10 cellular contexts compared by ENCODE assay signal in the genomic region with DNA sequence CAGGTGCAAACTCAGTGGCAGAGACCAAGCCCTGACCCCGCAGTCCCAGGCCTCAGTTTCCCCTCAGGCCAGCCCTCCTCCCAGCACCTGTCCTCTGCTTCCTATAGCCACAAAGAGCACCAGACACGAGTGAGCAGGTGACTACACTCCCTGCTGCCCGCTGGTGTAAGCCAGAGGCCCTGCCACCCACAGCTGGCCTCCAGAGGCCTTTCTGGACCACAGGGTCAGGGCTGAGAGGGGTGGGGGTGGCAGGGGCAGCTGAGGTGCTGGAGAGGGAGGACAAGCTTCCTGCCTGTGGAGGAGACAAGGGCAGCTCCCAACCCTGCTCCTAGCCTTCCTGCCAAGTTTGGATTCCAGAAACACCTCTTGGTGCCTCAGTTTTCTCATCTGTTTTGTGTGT. TPM values are rescaled to one million over a fixed set of nuclear protein-coding genes. Genes with fewer than 3 reads are reported as not detected.
DNase-seq lines count a peak whose midpoint lies in the region; ATAC-seq and TF ChIP-seq lines count a peak whose summit lies in the region.
"Had no signal": no experiment of that assay in that cellular context is flagged by ENCODE, and none has a peak within 500 bp of the region (broad histone marks: within the 10 kb centered on the region; RNA-seq: fewer than 3 reads in every experiment).

No MANE protein-coding gene starts in this region.

- H3K36me3 ChIP-seq in SJCRH30 (no peaks in the 10 kb centered on the region), gastroesophageal sphincter (no peaks in the 10 kb centered on the region), sigmoid colon (no peaks in the 10 kb centered on the region)

- ATAC-seq in gastroesophageal sphincter: no peak

- TF ChIP-seq POLR2A in gastroesophageal sphincter (IDR thresholded peaks at IDR 0.05) (no peak), sigmoid colon (IDR thresholded peaks at IDR 0.05) (no peak)

- no peak; the same call in 1 of the 2 replicates for TF ChIP-seq CTCF in AG10803 (conservative IDR thresholded peaks at IDR 0.05; ENCODE audit: low read length)
- TF ChIP-seq CTCF in gastroesophageal sphincter (IDR thresholded peaks at IDR 0.05): no peak
- TF ChIP-seq CTCF in sigmoid colon (IDR thresholded peaks at IDR 0.05): no peak

- intact Hi-C loops in sigmoid colon (cut with DNase I): no loop called here

- TF ChIP-seq EP300 in gastroesophageal sphincter (IDR thresholded peaks at IDR 0.05) (no peak), sigmoid colon (IDR thresholded peaks at IDR 0.05) (no peak)

- H3K4me1 ChIP-seq in SJCRH30: peaks cover 38% of the 10 kb centered on the region
- H3K4me1 ChIP-seq in gastroesophageal sphincter: peaks cover 4 to 68% (median 36%) of the 10 kb centered on the region in 3 donors
- H3K4me1 ChIP-seq in sigmoid colon: peaks cover 0 to 42% (median 39%) of the 10 kb centered on the region in 4 donors

- H3K4me3 ChIP-seq in AG10803 (ENCODE audit: low read length) (peak overlapping the region; percentile 20), SJCRH30 (peak overlapping the region; percentile 62), gastroesophageal sphincter (peak overlapping the region in 1 of 2 donors; percentile 33), sigmoid colon (peak overlapping the region in 1 of 4 donors; percentile 11)

- DNase-seq in AG10803 (ENCODE audit: low read depth) (peak; percentile 62), SJCRH30 (peak; percentile 80 to 87), sigmoid colon (no peak), SKM-1 (lab: John Stamatoyannopoulos, UW; ENCODE audit: unreplicated experiment) (no peak), SIG-M5 treated with dmso at 0.1 percent for 504 hours (lab: John Stamatoyannopoulos, UW; ENCODE audit: unreplicated experiment) (no peak), CD1c-positive myeloid dendritic cell (ENCODE audit: extremely low spot score) (no peak)
- no peak for DNase-seq in activated CD4-positive, alpha-beta T cell treated with anti-CD3 and anti-CD28 coated beads for 4 hours
- DNase-seq: CD4-positive, CD25-positive, alpha-beta regulatory T cell had no signal

- WGBS in gastroesophageal sphincter (ENCODE audit: low coverage in 1 of 2), 2 donors: 35% methylated on average over 2 of the region's 3 CpGs; no CpG with 5 or more reads in 1 of the 2 donors
- 47 to 77% methylated on average over 3 of the region's 3 CpGs for WGBS in sigmoid colon, 2 donors

- H3K9me3 ChIP-seq in SJCRH30 (replicated peaks) (no peaks in the 10 kb centered on the region), gastroesophageal sphincter (peaks cover 0 to 12% (median 0%) of the 10 kb centered on the region in 3 donors), sigmoid colon (no peaks in the 10 kb centered on the region)

- H3K27me3 ChIP-seq in SJCRH30 (no peaks in the 10 kb centered on the region), gastroesophageal sphincter (no peaks in the 10 kb centered on the region), sigmoid colon (no peaks in the 10 kb centered on the region)

- H3K27ac ChIP-seq in SJCRH30: peak overlapping the region; percentile 97
- H3K27ac ChIP-seq in gastroesophageal sphincter: peak overlapping the region; percentile 80 to 96 (median 92)
- H3K27ac ChIP-seq in sigmoid colon: peak overlapping the region; percentile 91 to 99 (median 96)

RNA-seq across cellular contexts. Expression of a gene that starts 31.3 kb away (rescaled TPM):
- total RNA-seq in SJCRH30 (2014; rRNA removed; shearing (Covaris generic)): not detected in 2 replicates
- total RNA-seq in gastroesophageal sphincter (1 to 10 TPM in 1 of 4 donors, not detected in 3; 1.2 TPM), sigmoid colon (not detected)
- not detected for polyA plus RNA-seq in sigmoid colon
- total RNA-seq: CD4-positive, CD25-positive, alpha-beta regulatory T cell; dermis blood vessel endothelial cell had no signal
- polyA plus RNA-seq: CD4-positive, CD25-positive, alpha-beta regulatory T cell had no signal

Comparison
In these comparisons a context has a peak if more than half of its experiments do, and no peak if none do; other contexts are left out.
1. DNase-seq: peak in AG10803 (single experiment) and SJCRH30 (2 of 2); none in sigmoid colon (single experiment), SKM-1 (single experiment), activated CD4-positive, alpha-beta T cell treated with anti-CD3 and anti-CD28 coated beads for 4 hours (0 of 2), SIG-M5 treated with dmso at 0.1 percent for 504 hours (single experiment) and CD1c-positive myeloid dendritic cell (single experiment).
2. Peak in every context shown above with its lines, with median percentiles within 50 percentile points of each other: H3K27ac ChIP-seq.